In genomic region chr3:42033741-42034140, GRCh38 we compare ENCODE assay signal across 13 cellular contexts. TPM values are rescaled to one million over a fixed set of nuclear protein-coding genes. Genes with fewer than 3 reads are reported as not detected.
A peak's percentile ranks its signal among the peaks of the same experiment; 100 is the strongest.
DNase-seq lines count a peak whose midpoint lies in the region; ATAC-seq and TF ChIP-seq lines count a peak whose summit lies in the region.
"Had no signal": no experiment of that assay in that cellular context is flagged by ENCODE, and none has a peak within 500 bp of the region (broad histone marks: within the 10 kb centered on the region; RNA-seq: fewer than 3 reads in every experiment).

No MANE protein-coding gene starts in this region.

- DNase-seq in heart right ventricle (no peak), Right ventricle myocardium superior (no peak), epithelial cell of prostate (ENCODE audit: low read depth, low spot score) (no peak), uterus (peak in 1 of 2 donors; percentile 10), AG08396 (ENCODE audit: low spot score) (no peak), SKM-1 (lab: John Stamatoyannopoulos, UW; ENCODE audit: unreplicated experiment) (no peak)
- DNase-seq: activated CD4-positive, alpha-beta T cell treated with anti-CD3 and anti-CD28 coated beads, Interleukin-2, amount 50 U/mL, for 1 hour; activated naive CD4-positive, alpha-beta T cell treated with Interleukin-2 at 50 U/mL for 16 hours; effector CD4-positive, alpha-beta T cell; GDM1; occipital lobe had no signal

- H3K27ac Mint-ChIP-seq in nephron = peak overlapping the region; percentile 91 to 96 (median 96)

- H3K36me3 ChIP-seq in heart right ventricle (peaks cover 0 to 19% (median 6%) of the 10 kb centered on the region in 9 donors), uterus (no peaks in the 10 kb centered on the region)

- H3K4me1 Mint-ChIP-seq in nephron = peaks cover 59% of the 10 kb centered on the region

- TF ChIP-seq CTCF in heart right ventricle (IDR thresholded peaks at IDR 0.05) (no peak), nephron (IDR thresholded peaks at IDR 0.05; ENCODE audit: unreplicated experiment in 3 of 3) (no peak), uterus (IDR thresholded peaks at IDR 0.05) (no peak)

- no peaks in the 10 kb centered on the region for H3K9me3 ChIP-seq in heart right ventricle
- H3K9me3 ChIP-seq in uterus = no peaks in the 10 kb centered on the region

- peaks cover 13% of the 10 kb centered on the region for H3K36me3 Mint-ChIP-seq in nephron (ENCODE audit: low read depth)

- H3K4me3 ChIP-seq in heart right ventricle = no peak overlapping the region
- no peak overlapping the region for H3K4me3 ChIP-seq in uterus

- H3K27me3 Mint-ChIP-seq in nephron (ENCODE audit: low read depth) = peaks cover 4% of the 10 kb centered on the region

- no peak for ATAC-seq in heart right ventricle
- no peak for ATAC-seq in Right ventricle myocardium superior (ENCODE audit: poor library complexity)
- ATAC-seq in activated CD4-positive, CD25-positive, alpha-beta regulatory T cell treated with anti-CD3 and anti-CD28 coated beads, Interleukin-2, amount 50 U/mL, for 24 hours = no peak

- intact Hi-C loops in heart right ventricle (cut with DNase I) (no loop called here), Right ventricle myocardium superior (cut with DNase I) (no loop called here), uterus (cut with DNase I; ENCODE audit: low total_unique reads) (no loop called here)

- peak overlapping the region in 7 of 10 donors; percentile 45 to 92 (median 83) for H3K27ac ChIP-seq in heart right ventricle
- peak overlapping the region; percentile 30 for H3K27ac ChIP-seq in epithelial cell of prostate
- peak overlapping the region; percentile 74 to 81 for H3K27ac ChIP-seq in uterus

- no peak for TF ChIP-seq POLR2A in uterus (IDR thresholded peaks at IDR 0.05)

- peak overlapping the region in 2 of 3 experiments; percentile 1 to 27 for H3K4me3 Mint-ChIP-seq in nephron

- WGBS in heart right ventricle, 2 donors = 81 to 88% methylated on average over 2 of the region's 2 CpGs

- no peaks in the 10 kb centered on the region for H3K9me3 Mint-ChIP-seq in nephron

- H3K4me1 ChIP-seq in heart right ventricle (peaks cover 56 to 90% (median 74%) of the 10 kb centered on the region in 9 donors), uterus (peaks cover 9% of the 10 kb centered on the region in 2 donors)

- H3K27me3 ChIP-seq in heart right ventricle = no peaks in the 10 kb centered on the region
- H3K27me3 ChIP-seq in uterus = no peaks in the 10 kb centered on the region

RNA-seq across cellular contexts. Expression of gene TRAK1, which starts 57.4 kb away (rescaled TPM):
- total RNA-seq in heart right ventricle = 100 to 1,000 TPM; 182 to 423 (median 320) TPM
- 10 to 100 TPM; 35.5 to 41.2 TPM for polyA plus RNA-seq in heart right ventricle
- total RNA-seq in Right ventricle myocardium superior = 273 TPM
- 10 to 100 TPM; 14.3 to 37.5 (median 21.4) TPM for total RNA-seq in uterus

Comparison
In these comparisons a context has a peak if more than half of its experiments do, and no peak if none do; other contexts are left out.
1. H3K27ac ChIP-seq: peak in every context shown above with its lines; median percentile 83 in heart right ventricle; 78 in uterus; 30 in epithelial cell of prostate.